In the genomic region with DNA sequence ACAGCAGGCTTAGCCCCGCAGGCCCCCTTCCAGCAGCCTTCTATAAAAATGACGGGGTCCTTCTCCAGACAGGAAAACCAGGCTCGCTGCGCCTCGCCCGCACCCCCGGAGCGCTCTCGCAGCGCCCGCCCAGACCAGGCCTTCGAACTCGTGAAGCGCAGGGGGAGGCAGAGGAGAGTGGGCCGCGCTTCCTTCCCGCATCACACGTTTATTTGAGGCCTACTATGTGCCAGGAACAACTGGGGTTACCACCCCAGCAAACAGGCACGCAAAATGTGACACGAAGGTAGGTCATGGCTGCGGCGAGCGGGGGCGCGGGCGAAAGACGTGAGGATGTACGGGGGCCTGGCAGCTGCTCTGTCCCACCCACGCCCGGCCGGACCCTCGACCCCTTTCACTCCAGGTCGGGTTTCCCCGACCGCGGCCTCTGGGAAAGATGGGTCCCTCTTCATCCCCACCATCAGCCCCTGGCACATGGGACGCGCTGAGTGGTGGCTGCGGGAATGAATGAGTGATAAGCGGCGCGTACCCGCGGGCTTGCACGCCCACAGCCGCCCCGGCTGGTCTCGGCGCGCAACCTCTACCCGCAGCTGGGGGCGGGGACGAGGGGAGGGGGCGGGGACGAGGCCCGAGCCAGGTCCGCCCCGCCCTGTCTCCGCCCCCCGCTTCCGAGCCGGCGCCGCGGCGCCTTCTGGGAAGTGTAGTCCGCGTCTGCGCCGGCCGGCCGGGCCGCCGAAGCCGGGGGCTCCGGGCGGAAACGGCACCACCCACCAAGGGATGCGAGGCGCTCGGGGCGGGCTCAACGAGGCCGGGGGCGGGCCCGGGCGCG, we compare ENCODE assay signal across 8 cellular contexts.
DNase-seq lines count a peak whose midpoint lies in the region; ATAC-seq and TF ChIP-seq lines count a peak whose summit lies in the region.

No MANE protein-coding gene starts in this region.

- H3K27ac ChIP-seq in cingulate gyrus (ENCODE audit: low read depth, low read length) = peak overlapping the region; percentile 54
- peak overlapping the region; percentile 25 for H3K27ac ChIP-seq in layer of hippocampus (ENCODE audit: low read depth, low read length)

- H3K27me3 ChIP-seq in layer of hippocampus (ENCODE audit: control insufficient read depth, insufficient read depth, low read length) = no peaks in the 10 kb centered on the region

- POLR2A ChIA-PET in AG04449 (lab: Yijun Ruan, JAX) = no interaction called here

- ATAC-seq in GM18873 (IDR thresholded peaks at IDR 0.05; ENCODE audit: low FRiP score, unreplicated experiment) (peak; percentile 53), HG03139 (IDR thresholded peaks at IDR 0.05; ENCODE audit: unreplicated experiment) (peak; percentile 97)

- CTCF ChIA-PET in AG04449 (lab: Yijun Ruan, JAX) = interaction anchor here (1.0 to 4.5 kb wide), 4 partner anchors 27 to 52 kb away, joined by 4 to 23 read pairs (median 13); no protein-coding TSS in a partner anchor

- DNase-seq in AG04449 (ENCODE audit: low read depth, low spot score) = no peak
- DNase-seq in NCI-H345 treated with DMSO at 0.1 percent for 48 hours (lab: John Stamatoyannopoulos, UW; ENCODE audit: unreplicated experiment) = peak; percentile 80
- peak; percentile 95 to 96 for DNase-seq in activated CD4-positive, alpha-beta T cell treated with anti-CD3 and anti-CD28 coated beads for 4 hours
- DNase-seq in stimulated activated CD4-positive, alpha-beta T cell treated with anti-CD3 and anti-CD28 coated beads, Interleukin-15, amount 100 ng/mL, for 48 hours (ENCODE audit: low read depth in 2 of 2) = peak; percentile 88 to 93

- TF ChIP-seq CTCF in AG04449 (IDR thresholded peaks at IDR 0.05; ENCODE audit: insufficient read depth, low read length, missing control alignments) = no peak

- H3K4me3 ChIP-seq in AG04449 (ENCODE audit: low read depth, low read length) = peak overlapping the region; percentile 75
